In genomic region chr17:17813055-17813724, GRCh38 we compare ENCODE assay signal across 16 cellular contexts. TPM values are rescaled to one million over a fixed set of nuclear protein-coding genes. Genes with fewer than 3 reads are reported as not detected.
A peak's percentile ranks its signal among the peaks of the same experiment; 100 is the strongest.
DNase-seq lines count a peak whose midpoint lies in the region; FAIRE-seq and TF ChIP-seq lines count a peak whose summit lies in the region.
"Had no signal": no experiment of that assay in that cellular context is flagged by ENCODE, and none has a peak within 500 bp of the region (broad histone marks: within the 10 kb centered on the region; RNA-seq: fewer than 3 reads in every experiment).

No MANE protein-coding gene starts in this region.

- H3K36me3 ChIP-seq in CD4-positive, alpha-beta memory T cell (ENCODE audit: insufficient read depth, low read length) = peaks cover 11% of the 10 kb centered on the region
- peaks cover 3 to 69% of the 10 kb centered on the region in 2 experiments; a peak in 1 of 3 replicates for H3K36me3 ChIP-seq in HEK293 (ENCODE audit: control insufficient read depth in 2 of 2, insufficient read depth in 1 of 2, low read length in 2 of 2)
- H3K36me3 ChIP-seq in osteoblast (ENCODE audit: insufficient read depth, low read length) = peaks cover 31% of the 10 kb centered on the region
- peaks cover 87% of the 10 kb centered on the region for H3K36me3 ChIP-seq in WERI-Rb-1

- DNase-seq in CD4-positive, alpha-beta memory T cell = no peak
- peak; percentile 84 for DNase-seq in osteoblast (ENCODE audit: insufficient read length, low spot score, missing footprints)
- no peak for DNase-seq in GM19239 (ENCODE audit: insufficient read length, low spot score)
- DNase-seq in WERI-Rb-1 = no peak
- DNase-seq in NCI-H510A (lab: John Stamatoyannopoulos, UW) = no peak
- DNase-seq: activated CD8-positive, alpha-beta memory T cell treated with anti-CD3 and anti-CD28 coated beads, Interleukin-2, amount 50 U/mL, for 48 hours; activated naive CD4-positive, alpha-beta T cell treated with anti-CD3 and anti-CD28 coated beads, Interleukin-2, amount 50 U/mL, for 16 hours; Calu3; effector CD4-positive, alpha-beta T cell; NCI-H187 treated with DMSO at 0.1 percent for 48 hours; NCI-H446 had no signal

- peak overlapping the region in 2 of 7 donors; percentile 53 to 57 for H3K27ac Mint-ChIP-seq in CD4-positive, alpha-beta memory T cell

- no peak overlapping the region for H2AFZ ChIP-seq in osteoblast (ENCODE audit: low read length)

- H4K20me1 ChIP-seq in osteoblast (ENCODE audit: insufficient read depth, low read length) = peaks cover 8% of the 10 kb centered on the region

- peaks cover 0 to 18% of the 10 kb centered on the region in 2 donors for H3K36me3 Mint-ChIP-seq in CD4-positive, alpha-beta memory T cell

- intact Hi-C loops in CD4-positive, alpha-beta memory T cell (cut with micrococcal nuclease) = no loop called here

- POLR2A ChIA-PET in CD4-positive, alpha-beta memory T cell (lab: Charles Lee; ENCODE audit: partially characterized antibody) = interaction anchor here (0.8 to 1.4 kb wide), 4 partner anchors 23 to 131 kb away, joined by 3 to 5 read pairs (median 4); no protein-coding TSS in a partner anchor
- POLR2A ChIA-PET in HEK293 (lab: Yijun Ruan, JAX) = interaction anchor here (0.9 to 3.1 kb wide), 5 partner anchors 13 to 29 kb away, joined by 3 to 12 read pairs (median 4); no protein-coding TSS in a partner anchor

- H3K4me2 ChIP-seq in osteoblast (ENCODE audit: insufficient read depth, low read length) = no peak overlapping the region

- peak overlapping the region; percentile 8 for H3K27ac ChIP-seq in CD4-positive, alpha-beta memory T cell (ENCODE audit: low read depth, low read length)
- H3K27ac ChIP-seq in HEK293 (ENCODE audit: extremely low read depth, low read depth, low read length) (peak overlapping the region; percentile 24; the same call in 1 of the 2 replicates), cingulate gyrus (ENCODE audit: low read depth, low read length) (peak overlapping the region; percentile 54), osteoblast (ENCODE audit: low read depth, low read length) (no peak overlapping the region), WERI-Rb-1 (no peak overlapping the region)
- H3K27ac ChIP-seq: neutrophil had no signal

- no peaks in the 10 kb centered on the region for H3K27me3 Mint-ChIP-seq in CD4-positive, alpha-beta memory T cell

- no peaks in the 10 kb centered on the region for H3K79me2 ChIP-seq in osteoblast (ENCODE audit: insufficient read depth, low read length)

- H3K4me1 Mint-ChIP-seq in CD4-positive, alpha-beta memory T cell = peaks cover 0 to 12% (median 2%) of the 10 kb centered on the region in 4 donors

- TF ChIP-seq CTCF in HEK293 (tag by site-specific recombination; IDR thresholded peaks at IDR 0.05) (no peak), osteoblast (IDR thresholded peaks at IDR 0.05; ENCODE audit: extremely low read depth, low read depth, low read length) (no peak), WERI-Rb-1 (IDR thresholded peaks at IDR 0.05; ENCODE audit: low read depth, low read length) (no peak)

- H3K4me3 Mint-ChIP-seq in CD4-positive, alpha-beta memory T cell = no peak overlapping the region

- H3K4me3 ChIP-seq in CD4-positive, alpha-beta memory T cell (ENCODE audit: low read length in 2 of 2) = no peak overlapping the region
- H3K4me3 ChIP-seq in HEK293 (ENCODE audit: low read depth, low read length) = no peak overlapping the region
- H3K4me3 ChIP-seq in osteoblast (ENCODE audit: insufficient read depth, low read length) = no peak overlapping the region
- H3K4me3 ChIP-seq in WERI-Rb-1 (ENCODE audit: low read depth, low read length) = no peak overlapping the region
- H3K4me3 ChIP-seq: suprapubic skin had no signal

- CTCF ChIA-PET in CD4-positive, alpha-beta memory T cell (lab: Charles Lee; ENCODE audit: partially characterized antibody) = interaction anchor here (0.6 to 11.7 kb wide), 13 partner anchors 8 to 216 kb away, joined by 3 to 234 read pairs (median 8); partner anchors contain the start of genes RAI1 and SREBF1
- CTCF ChIA-PET in HEK293 (lab: Yijun Ruan, JAX) = interaction anchor here (0.6 to 3.5 kb wide), 19 partner anchors 9 to 268 kb away, joined by 3 to 40 read pairs (median 4); partner anchors contain the start of gene SREBF1

- H3K27me3 ChIP-seq in CD4-positive, alpha-beta memory T cell (ENCODE audit: insufficient read depth, low read length) = no peaks in the 10 kb centered on the region
- H3K27me3 ChIP-seq in osteoblast (ENCODE audit: insufficient read depth, low read length) = no peaks in the 10 kb centered on the region
- H3K27me3 ChIP-seq in WERI-Rb-1 (ENCODE audit: insufficient read depth, low read depth, severe bottlenecking) = no peaks in the 10 kb centered on the region
- H3K27me3 ChIP-seq: neutrophil, suprapubic skin had no signal

- peaks cover 0 to 2% (median 0%) of the 10 kb centered on the region in 8 donors for H3K9me3 Mint-ChIP-seq in CD4-positive, alpha-beta memory T cell

- FAIRE-seq in GM19239 (lab: Jason Lieb, UNC) = no peak
- FAIRE-seq: bronchial epithelial cell had no signal

- peaks cover 8% of the 10 kb centered on the region for H3K4me1 ChIP-seq in CD4-positive, alpha-beta memory T cell (ENCODE audit: insufficient read depth, low read length)
- peaks cover 8% of the 10 kb centered on the region for H3K4me1 ChIP-seq in HEK293 (ENCODE audit: control insufficient read depth, insufficient read depth, low read length)
- no peaks in the 10 kb centered on the region for H3K4me1 ChIP-seq in osteoblast (ENCODE audit: insufficient read depth, low read length)

- no peaks in the 10 kb centered on the region for H3K9me3 ChIP-seq in CD4-positive, alpha-beta memory T cell (ENCODE audit: control insufficient read depth in 1 of 2, low read length in 2 of 2)
- H3K9me3 ChIP-seq in HEK293 (ENCODE audit: control insufficient read depth, insufficient read depth, low read depth, low read length) (no peaks in the 10 kb centered on the region), osteoblast (ENCODE audit: low read depth, low read length) (no peaks in the 10 kb centered on the region), WERI-Rb-1 (ENCODE audit: severe bottlenecking) (no peaks in the 10 kb centered on the region)
- H3K9me3 ChIP-seq: neutrophil, suprapubic skin had no signal

TF ChIP-seq in HEK293, 187 proteins besides CTCF, POLR2A, EP300 and RAD21:
- TF ChIP-seq GLIS2 (tag by site-specific recombination; IDR thresholded peaks at IDR 0.05) (peak; percentile 31; the same call in 1 of the 2 replicates), GLI4 (tag by site-specific recombination; IDR thresholded peaks at IDR 0.05) (no peak), ZNF394 (tag by site-specific recombination; IDR thresholded peaks at IDR 0.05; ENCODE audit: borderline replicate concordance) (no peak), BCL11B (tag by site-specific recombination; IDR thresholded peaks at IDR 0.05; ENCODE audit: low read depth) (0 out of 2 replicates have a peak, but pooled peaks have one; percentile 27), ZEB2 (tag by site-specific recombination; IDR thresholded peaks at IDR 0.05) (peak; percentile 22; the same call in 1 of the 2 replicates), ZNF18 (tag by site-specific recombination; IDR thresholded peaks at IDR 0.05) (no peak), ZNF792 (tag by site-specific recombination; IDR thresholded peaks at IDR 0.05) (no peak), HIC1 (tag by site-specific recombination; IDR thresholded peaks at IDR 0.05) (0 out of 2 replicates have a peak, but pooled peaks have one; percentile 27), ZBTB1 (tag by site-specific recombination; IDR thresholded peaks at IDR 0.05) (no peak)

RNA-seq across cellular contexts. Expression of gene SREBF1, which starts 23.6 kb away (rescaled TPM):
- 10 to 100 TPM in 1 of 2 experiments, 1 to 10 TPM in 1; 10.0 to 11.7 TPM for total RNA-seq in CD4-positive, alpha-beta memory T cell
- polyA plus RNA-seq in CD4-positive, alpha-beta memory T cell = 10 to 100 TPM in 1 of 2 donors, 1 to 10 TPM in 1; 5.0 to 15.5 TPM
- total RNA-seq in osteoblast = 115 and 133 TPM in 2 replicates

Comparison
In these comparisons a context has a peak if more than half of its experiments do, and no peak if none do; other contexts are left out.
1. H3K27ac ChIP-seq: peak in CD4-positive, alpha-beta memory T cell (single experiment), HEK293 (single experiment) and cingulate gyrus (single experiment); none in osteoblast (single experiment) and WERI-Rb-1 (single experiment).